Comparison of ENCODE assay signal across 13 cellular contexts in the genomic region with DNA sequence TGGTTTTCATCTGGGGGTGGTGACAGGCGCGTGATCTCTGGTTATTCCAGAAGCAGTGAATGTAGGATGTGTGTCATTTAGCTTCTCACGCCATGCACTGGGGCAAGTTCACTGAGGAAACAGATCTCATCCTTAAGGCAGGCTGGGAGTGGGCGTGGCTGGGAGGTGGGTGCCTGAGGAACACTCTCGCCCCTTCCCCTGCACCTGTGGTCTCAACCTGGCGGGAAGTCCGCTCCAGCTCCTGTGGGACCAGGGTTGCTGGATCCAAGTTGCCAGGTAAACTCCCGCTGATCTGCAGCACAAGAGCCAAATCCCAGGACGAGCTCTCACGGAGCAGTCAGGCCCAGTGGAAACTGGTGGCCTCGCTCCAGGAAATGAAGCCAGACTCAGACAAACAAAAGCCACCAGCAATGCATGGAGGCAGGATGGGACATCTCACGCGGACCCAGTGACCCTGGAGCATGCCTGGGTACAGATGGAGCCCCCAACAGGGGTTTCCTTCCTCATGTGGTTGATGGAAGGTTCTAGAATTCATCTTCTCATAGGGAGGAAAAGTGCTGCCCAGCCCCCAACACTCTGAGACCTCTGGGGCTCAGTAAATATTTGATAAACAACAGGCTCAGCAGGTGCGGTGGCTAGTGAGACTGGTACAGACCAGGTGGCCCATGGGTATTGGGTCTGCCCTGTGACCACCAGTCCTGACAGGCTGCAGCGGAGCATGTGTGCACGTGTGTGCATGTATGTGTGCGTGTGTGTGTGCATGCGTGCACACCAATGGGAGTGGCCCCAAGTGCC. TPM values are rescaled to one million over a fixed set of nuclear protein-coding genes. Genes with fewer than 3 reads are reported as not detected.
DNase-seq lines count a peak whose midpoint lies in the region; ATAC-seq and TF ChIP-seq lines count a peak whose summit lies in the region.
"Had no signal": no experiment of that assay in that cellular context is flagged by ENCODE, and none has a peak within 500 bp of the region (broad histone marks: within the 10 kb centered on the region; RNA-seq: fewer than 3 reads in every experiment).

No MANE protein-coding gene starts in this region.

- peak overlapping the region in 3 of 4 donors; percentile 14 to 45 (median 34) for H3K27ac ChIP-seq in Peyer's patch
- H3K27ac ChIP-seq: hepatocyte had no signal

- no peaks in the 10 kb centered on the region for H3K36me3 Mint-ChIP-seq in type B pancreatic cell
- H3K36me3 Mint-ChIP-seq: activated CD8-positive, alpha-beta memory T cell treated with anti-CD3 and anti-CD28 coated beads, Interleukin-2, amount 10 ng/mL, durations not matched to agents 7 days and 5 days had no signal

- peaks cover 24% of the 10 kb centered on the region for H3K4me1 Mint-ChIP-seq in type B pancreatic cell (ENCODE audit: unreplicated experiment)
- H3K4me1 Mint-ChIP-seq: activated CD8-positive, alpha-beta memory T cell treated with anti-CD3 and anti-CD28 coated beads, Interleukin-2, amount 10 ng/mL, durations not matched to agents 7 days and 5 days had no signal

- no peaks in the 10 kb centered on the region for H3K27me3 ChIP-seq in Peyer's patch
- H3K27me3 ChIP-seq: hepatocyte had no signal

- H3K36me3 ChIP-seq in Peyer's patch, result no peaks in the 10 kb centered on the region

- no peaks in the 10 kb centered on the region for H3K9me3 Mint-ChIP-seq in type B pancreatic cell
- H3K9me3 Mint-ChIP-seq: effector memory CD8-positive, alpha-beta T cell had no signal

- no peak for TF ChIP-seq CTCF in Peyer's patch (IDR thresholded peaks at IDR 0.05)
- no peak for TF ChIP-seq CTCF in type B pancreatic cell (conservative IDR thresholded peaks at IDR 0.05)

- H3K9me3 ChIP-seq in Peyer's patch, result no peaks in the 10 kb centered on the region

- no peak overlapping the region for H3K4me3 ChIP-seq in Peyer's patch
- H3K4me3 ChIP-seq: hepatocyte had no signal

- H3K27me3 Mint-ChIP-seq in type B pancreatic cell, result peaks cover 4% of the 10 kb centered on the region
- H3K27me3 Mint-ChIP-seq: activated CD8-positive, alpha-beta memory T cell treated with anti-CD3 and anti-CD28 coated beads, Interleukin-2, amount 10 ng/mL, durations not matched to agents 7 days and 5 days had no signal

- ATAC-seq in stimulated activated naive CD8-positive, alpha-beta T cell treated with anti-CD3 and anti-CD28 coated beads, Interleukin-15, Interleukin-2, amounts not matched to agents 100 U/mL and 50 U/mL, for 24 hours, result no peak
- no peak for ATAC-seq in GM18858 (IDR thresholded peaks at IDR 0.05; ENCODE audit: unreplicated experiment)
- ATAC-seq in HG03095 (IDR thresholded peaks at IDR 0.05; ENCODE audit: unreplicated experiment), result no peak
- ATAC-seq: activated CD8-positive, alpha-beta memory T cell treated with anti-CD3 and anti-CD28 coated beads, Interleukin-2, amount 10 ng/mL, durations not matched to agents 7 days and 5 days; effector memory CD8-positive, alpha-beta T cell had no signal

- H3K4me3 Mint-ChIP-seq in type B pancreatic cell, result no peak overlapping the region
- H3K4me3 Mint-ChIP-seq: activated CD8-positive, alpha-beta memory T cell treated with anti-CD3 and anti-CD28 coated beads, Interleukin-2, amount 10 ng/mL, durations not matched to agents 7 days and 5 days; effector memory CD8-positive, alpha-beta T cell had no signal

- no peak for TF ChIP-seq POLR2A in Peyer's patch (IDR thresholded peaks at IDR 0.05)

- peaks cover 0 to 36% (median 0%) of the 10 kb centered on the region in 4 donors for H3K4me1 ChIP-seq in Peyer's patch

- H3K27ac Mint-ChIP-seq in type B pancreatic cell, result peak overlapping the region; percentile 51
- H3K27ac Mint-ChIP-seq: activated CD8-positive, alpha-beta memory T cell treated with anti-CD3 and anti-CD28 coated beads, Interleukin-2, amount 10 ng/mL, durations not matched to agents 7 days and 5 days; effector memory CD8-positive, alpha-beta T cell had no signal

- DNase-seq in NCI-H2107 treated with DMSO at 0.1 percent for 48 hours (lab: John Stamatoyannopoulos, UW; ENCODE audit: unreplicated experiment), result peak; percentile 54
- no peak for DNase-seq in NCI-H2107 (lab: John Stamatoyannopoulos, UW)
- DNase-seq in Peyer's patch, result no peak
- peak; percentile 92 for DNase-seq in hepatic stellate cell (ENCODE audit: low spot score)
- DNase-seq in type B pancreatic cell (ENCODE audit: extremely low spot score, unreplicated experiment), result no peak
- DNase-seq in stimulated activated naive CD8-positive, alpha-beta T cell treated with anti-CD3 and anti-CD28 coated beads, Interleukin-15, Interleukin-2, amounts not matched to agents 100 U/mL and 50 U/mL, for 24 hours, result no peak
- DNase-seq: activated CD8-positive, alpha-beta memory T cell treated with anti-CD3 and anti-CD28 coated beads, Interleukin-2, amount 10 ng/mL, durations not matched to agents 7 days and 5 days; amniotic stem cell; effector memory CD8-positive, alpha-beta T cell; NCI-H1436 had no signal

RNA-seq across cellular contexts. Expression of a gene that starts 16.3 kb away (rescaled TPM):
- total RNA-seq in Peyer's patch (100 to 1,000 TPM in 3 of 4 donors, 10 to 100 TPM in 1; 87.2 to 182 (median 116) TPM), type B pancreatic cell (ENCODE audit: low replicate concordance) (44.7 and 57.6 TPM in 2 replicates)

Comparison
In these comparisons a context has a peak if more than half of its experiments do, and no peak if none do; other contexts are left out.
1. DNase-seq: peak in NCI-H2107 treated with DMSO at 0.1 percent for 48 hours (single experiment) and hepatic stellate cell (single experiment); none in NCI-H2107 (single experiment), Peyer's patch (0 of 3), type B pancreatic cell (single experiment) and stimulated activated naive CD8-positive, alpha-beta T cell treated with anti-CD3 and anti-CD28 coated beads, Interleukin-15, Interleukin-2, amounts not matched to agents 100 U/mL and 50 U/mL, for 24 hours (single experiment).